Comparison of ENCODE assay signal across 11 cellular contexts in the genomic region with DNA sequence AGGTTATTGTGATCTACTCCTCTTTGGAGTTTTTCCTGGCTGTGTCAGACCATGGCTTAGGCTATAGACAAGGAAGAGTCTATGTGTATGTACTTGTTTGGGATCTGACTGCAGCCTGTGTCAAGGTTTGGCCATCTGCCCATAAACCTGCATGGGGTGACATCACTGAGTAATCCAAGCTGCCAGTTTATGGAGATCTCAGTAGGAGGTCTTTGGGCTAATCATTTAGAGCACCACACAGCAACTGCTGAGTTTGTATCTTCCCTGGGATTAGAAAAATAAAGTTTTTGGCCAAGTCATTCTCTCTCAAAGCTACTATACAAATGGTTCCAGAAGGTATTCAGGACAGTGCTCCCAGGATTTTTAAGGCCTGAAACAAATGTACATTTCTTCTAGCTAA.
A peak's percentile ranks its signal among the peaks of the same experiment; 100 is the strongest.
DNase-seq lines count a peak whose midpoint lies in the region; ATAC-seq and TF ChIP-seq lines count a peak whose summit lies in the region.
"Had no signal": no experiment of that assay in that cellular context is flagged by ENCODE, and none has a peak within 500 bp of the region (broad histone marks: within the 10 kb centered on the region; RNA-seq: fewer than 3 reads in every experiment).

No MANE protein-coding gene starts in this region.

- H3K27me3 ChIP-seq in adrenal gland = no peaks in the 10 kb centered on the region
- H3K27me3 ChIP-seq: heart right ventricle had no signal

- H3K27ac ChIP-seq in adrenal gland = no peak overlapping the region

- ATAC-seq in left lobe of liver (peak; percentile 38), GM18511 (IDR thresholded peaks at IDR 0.05; ENCODE audit: unreplicated experiment) (no peak)
- ATAC-seq in stimulated activated naive CD8-positive, alpha-beta T cell treated with anti-CD3 and anti-CD28 coated beads, Interleukin-15, Interleukin-2, amounts not matched to agents 100 U/mL and 50 U/mL, for 24 hours = no peak

- no peak for TF ChIP-seq POLR2A in adrenal gland (IDR thresholded peaks at IDR 0.05)

- H3K4me3 ChIP-seq in adrenal gland = no peak overlapping the region
- H3K4me3 ChIP-seq: heart right ventricle had no signal

- TF ChIP-seq CTCF in adrenal gland (IDR thresholded peaks at IDR 0.05) = no peak

- no peaks in the 10 kb centered on the region for H3K36me3 ChIP-seq in adrenal gland (replicated peaks in 1 of 2)
- H3K36me3 ChIP-seq: heart right ventricle had no signal

- H3K4me1 ChIP-seq in adrenal gland (replicated peaks in 1 of 2) = peaks cover 0 to 5% of the 10 kb centered on the region in 2 donors

- H3K9me3 ChIP-seq in adrenal gland (replicated peaks in 1 of 3) = no peaks in the 10 kb centered on the region

- intact Hi-C loops in adrenal gland (cut with DNase I) = no loop called here

- DNase-seq in DMS153 (lab: John Stamatoyannopoulos, UW) = peak; percentile 87
- DNase-seq in NCI-H1930 (lab: John Stamatoyannopoulos, UW) = peak; percentile 4 to 35
- peak; percentile 21 to 58 (median 35) for DNase-seq in adrenal gland
- DNase-seq in left lobe of liver (ENCODE audit: low spot score) = no peak
- DNase-seq in NCI-H1048 (lab: John Stamatoyannopoulos, UW) = no peak
- DNase-seq in stimulated activated naive CD8-positive, alpha-beta T cell treated with anti-CD3 and anti-CD28 coated beads, Interleukin-15, Interleukin-2, amounts not matched to agents 100 U/mL and 50 U/mL, for 24 hours = no peak
- no peak for DNase-seq in GF-D8 (lab: John Stamatoyannopoulos, UW)
- DNase-seq: activated CD4-positive, CD25-positive, alpha-beta regulatory T cell; heart right ventricle; stimulated activated CD4-positive, alpha-beta T cell treated with anti-CD3 and anti-CD28 coated beads, Interleukin-2, amount 100 ng/mL, for 48 hours had no signal

Comparison
In these comparisons a context has a peak if more than half of its experiments do, and no peak if none do; other contexts are left out.
1. DNase-seq: peak in DMS153 (single experiment), NCI-H1930 (2 of 2) and adrenal gland (7 of 7); none in left lobe of liver (single experiment), NCI-H1048 (single experiment), stimulated activated naive CD8-positive, alpha-beta T cell treated with anti-CD3 and anti-CD28 coated beads, Interleukin-15, Interleukin-2, amounts not matched to agents 100 U/mL and 50 U/mL, for 24 hours (single experiment) and GF-D8 (single experiment).